24 cellular contexts compared by ENCODE assay signal in genomic region chr1:2570261-2570794, GRCh38. TPM values are rescaled to one million over a fixed set of nuclear protein-coding genes. Genes with fewer than 3 reads are reported as not detected.
"Had no signal": no experiment of that assay in that cellular context is flagged by ENCODE, and none has a peak within 500 bp of the region (broad histone marks: within the 10 kb centered on the region; RNA-seq: fewer than 3 reads in every experiment).

No MANE protein-coding gene starts in this region.

- H3K4me3 ChIP-seq: adrenal gland, ascending aorta, colonic mucosa, esophagus squamous epithelium, gastrocnemius medialis, left lung, lung, prostate gland, thyroid gland, upper lobe of right lung had no signal

- H3K4me1 Mint-ChIP-seq: neural crest cell had no signal

- H3K9me3 Mint-ChIP-seq: neural crest cell had no signal

- H3K27ac ChIP-seq: adrenal gland, ascending aorta, colonic mucosa, esophagus squamous epithelium, gastrocnemius medialis, left lung, prostate gland, thyroid gland, upper lobe of right lung had no signal

- H3K27me3 Mint-ChIP-seq: activated CD4-positive, alpha-beta memory T cell treated with anti-CD3 and anti-CD28 coated beads for 36 hours; activated naive CD8-positive, alpha-beta T cell; naive B cell; stimulated activated naive CD8-positive, alpha-beta T cell treated with anti-CD3 and anti-CD28 coated beads, Interleukin-15, Interleukin-2, amounts not matched to agents 100 ng/mL and 50 ng/mL, for 24 hours had no signal

- H3K4me1 ChIP-seq: adrenal gland, ascending aorta, colonic mucosa, esophagus squamous epithelium, gastrocnemius medialis, left lung, prostate gland, upper lobe of right lung had no signal

- H3K27me3 ChIP-seq: adrenal gland, ascending aorta, colonic mucosa, left lung, thyroid gland, upper lobe of right lung had no signal

- H3K27ac Mint-ChIP-seq: activated CD4-positive, alpha-beta memory T cell treated with anti-CD3 and anti-CD28 coated beads for 36 hours; stimulated activated naive CD8-positive, alpha-beta T cell treated with anti-CD3 and anti-CD28 coated beads, Interleukin-15, Interleukin-2, amounts not matched to agents 100 ng/mL and 50 ng/mL, for 24 hours; T-helper 1 cell treated with Interleukin-12 subunit alpha and Interleukin-12 subunit beta and Interleukin-4 antibody, amounts not matched to agents 30 μg/mL and 1 μg/mL, for 36 hours had no signal

- H3K4me3 Mint-ChIP-seq: activated CD4-positive, alpha-beta memory T cell treated with anti-CD3 and anti-CD28 coated beads for 36 hours; activated naive CD8-positive, alpha-beta T cell; naive B cell; neural crest cell; stimulated activated naive CD8-positive, alpha-beta T cell treated with anti-CD3 and anti-CD28 coated beads, Interleukin-15, Interleukin-2, amounts not matched to agents 100 ng/mL and 50 ng/mL, for 24 hours; T-helper 1 cell treated with Interleukin-12 subunit alpha and Interleukin-12 subunit beta and Interleukin-4 antibody, amounts not matched to agents 30 μg/mL and 1 μg/mL, for 36 hours had no signal

- ATAC-seq: gastrocnemius medialis, left lung, upper lobe of right lung had no signal

- DNase-seq: activated CD4-positive, alpha-beta memory T cell treated with anti-CD3 and anti-CD28 coated beads for 36 hours; activated CD4-positive, alpha-beta T cell treated with anti-CD3 and anti-CD28 coated beads for 48 hours; activated CD4-positive, CD25-positive, alpha-beta regulatory T cell; activated effector memory CD4-positive, alpha-beta T cell treated with anti-CD3 and anti-CD28 coated beads, Interleukin-2, amount 50 U/mL, for 16 hours; adrenal gland; central memory CD4-positive, alpha-beta T cell; colonic mucosa; esophagus squamous epithelium; gastrocnemius medialis; head of caudate nucleus; left lung; naive B cell; stimulated activated CD4-positive, alpha-beta T cell treated with anti-CD3 and anti-CD28 coated beads, Interleukin-4, amount 100 ng/mL, for 24 hours; substantia nigra; thyroid gland; upper lobe of right lung had no signal

- H3K9me3 ChIP-seq: adrenal gland, colonic mucosa, gastrocnemius medialis, prostate gland, thyroid gland, upper lobe of right lung had no signal

- H3K36me3 ChIP-seq: adrenal gland, ascending aorta, colonic mucosa, esophagus squamous epithelium, gastrocnemius medialis, left lung, prostate gland, thyroid gland, upper lobe of right lung had no signal

RNA-seq across cellular contexts. Expression of gene HES5, which starts 40.3 kb away (rescaled TPM):
- total RNA-seq: adrenal gland, ascending aorta, osteocyte, thyroid gland had no signal
- polyA plus RNA-seq: adrenal gland had no signal
